Comparison of ENCODE assay signal across 26 cellular contexts in the genomic region with DNA sequence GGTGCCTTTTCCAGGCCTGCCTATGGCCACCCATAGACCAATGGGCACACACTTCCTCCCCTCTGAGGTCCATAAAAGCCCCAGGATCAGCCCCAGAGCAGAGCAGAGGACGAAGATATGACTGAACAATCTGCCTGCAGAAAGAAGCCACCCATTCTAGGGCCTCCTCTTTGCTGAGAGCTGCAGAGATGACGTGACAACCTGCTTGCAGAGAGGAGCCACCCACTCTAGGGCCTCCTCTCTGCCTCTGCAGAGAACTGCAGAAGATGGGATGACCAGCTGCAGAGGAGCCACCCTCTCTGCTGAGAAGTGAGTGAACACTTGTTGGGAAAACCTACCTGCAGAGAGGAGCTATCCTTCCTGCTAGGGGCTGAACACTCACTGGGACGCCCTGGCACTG.
"Had no signal": no experiment of that assay in that cellular context is flagged by ENCODE, and none has a peak within 500 bp of the region (broad histone marks: within the 10 kb centered on the region; RNA-seq: fewer than 3 reads in every experiment).

No MANE protein-coding gene starts in this region.

- H3K27ac ChIP-seq: left lung, lower lobe of right lung, neutrophil, parathyroid adenoma, psoas muscle, right atrium auricular region, skin epidermis, tibial nerve, upper lobe of left lung had no signal

- H2AFZ ChIP-seq: parathyroid adenoma had no signal

- H3K27me3 ChIP-seq: left lung, neutrophil, right atrium auricular region, tibial nerve, upper lobe of left lung had no signal

- H3K9ac ChIP-seq: parathyroid adenoma had no signal

- H3K4me1 ChIP-seq: left lung, lower lobe of right lung, parathyroid adenoma, psoas muscle, tibial nerve, upper lobe of left lung had no signal

- FAIRE-seq: keratinocyte had no signal

- H3K9me3 ChIP-seq: neutrophil, psoas muscle had no signal

- ATAC-seq: left colon; left lung; lower lobe of right lung; naive thymus-derived CD8-positive, alpha-beta T cell; psoas muscle; sciatic nerve; stimulated activated memory B cell treated with anti-CD40 and anti-IgM and Interleukin-4, amounts not matched to agents 10 μg/mL and 1 μg/mL and 100 μg/mL, for 72 hours; stimulated activated naive CD8-positive, alpha-beta T cell treated with anti-CD3 and anti-CD28 coated beads, Interleukin-15, amount 100 ng/mL, for 72 hours had no signal

- H3K4me3 ChIP-seq: left lung, lower lobe of right lung, psoas muscle, right atrium auricular region, skin epidermis, tibial nerve, upper lobe of left lung had no signal

- DNase-seq: hippocampal formation; kidney glomerular epithelial cell; left colon; lower lobe of right lung; mammary epithelial cell; mesenchymal stem cell; naive thymus-derived CD8-positive, alpha-beta T cell; occipital lobe; stimulated activated CD4-positive, alpha-beta T cell treated with anti-CD3 and anti-CD28 coated beads, Interleukin-12 subunit alpha, Interleukin-12 subunit beta, amount 100 ng/mL, for 4 hours; stimulated activated CD4-positive, alpha-beta T cell treated with anti-CD3 and anti-CD28 coated beads, Interleukin-15, amount 100 ng/mL, for 24 hours; stimulated activated CD4-positive, alpha-beta T cell treated with anti-CD3 and anti-CD28 coated beads, Interleukin-2, amount 100 ng/mL, for 24 hours; stimulated activated CD4-positive, alpha-beta T cell treated with anti-CD3 and anti-CD28 coated beads, Interleukin-4, amount 100 ng/mL, for 1 hour; stimulated activated naive CD4-positive, alpha-beta T cell treated with Interleukin-2 at 50 U/mL for 16 hours; stimulated activated naive CD8-positive, alpha-beta T cell treated with anti-CD3 and anti-CD28 coated beads, Interleukin-15, amount 100 ng/mL, for 72 hours; substantia nigra had no signal

- H3K79me2 ChIP-seq: parathyroid adenoma had no signal
